8 cellular contexts compared by ENCODE assay signal in the genomic region with DNA sequence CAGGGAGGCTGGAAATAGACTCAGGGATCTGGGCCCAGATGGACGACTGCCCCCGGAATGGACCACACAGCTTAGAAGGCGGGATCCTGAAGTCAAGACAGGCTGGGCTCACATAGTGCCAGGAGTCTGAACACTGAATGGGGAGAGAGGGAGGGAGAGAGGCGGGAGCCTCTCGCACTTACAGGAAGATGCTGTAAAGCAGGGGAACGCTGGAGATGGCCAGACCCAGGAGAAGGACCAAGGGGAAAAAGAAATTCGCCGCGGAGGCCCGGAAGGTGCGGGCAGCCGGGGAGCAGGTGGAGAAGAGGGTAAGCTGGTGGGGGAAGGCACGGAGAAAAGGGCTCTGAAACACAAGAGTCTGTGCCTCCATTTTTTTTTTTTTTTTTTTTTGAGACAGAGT. TPM values are rescaled to one million over a fixed set of nuclear protein-coding genes. Genes with fewer than 3 reads are reported as not detected.
DNase-seq lines count a peak whose midpoint lies in the region; ATAC-seq and TF ChIP-seq lines count a peak whose summit lies in the region.

No MANE protein-coding gene starts in this region.

- in situ Hi-C loops in brain microvascular endothelial cell (cut with HindIII; ENCODE audit: low pct_ligation_motif_present, low sequenced_read_pairs) = no loop called here

- H3K4me3 ChIP-seq in CD8-positive, alpha-beta memory T cell (ENCODE audit: low read length) = no peak overlapping the region
- H3K4me3 ChIP-seq in Jurkat, Clone E6-1 (ENCODE audit: low read length) = peak overlapping the region; percentile 85
- H3K4me3 ChIP-seq in brain microvascular endothelial cell (ENCODE audit: low read depth, low read length) = peak overlapping the region; percentile 71

- H3K27me3 Mint-ChIP-seq in CD8-positive, alpha-beta memory T cell = peaks cover 4 to 9% of the 10 kb centered on the region in 2 donors
- no peaks in the 10 kb centered on the region for H3K27me3 Mint-ChIP-seq in natural killer cell treated with Interleukin-12 subunit alpha and Interleukin-12 subunit beta and Interleukin-15 and Interleukin-18, amount 100 ng/mL, for 72 hours

- ATAC-seq in natural killer cell treated with Interleukin-12 subunit alpha and Interleukin-12 subunit beta and Interleukin-15 and Interleukin-18, amount 100 ng/mL, for 72 hours = no peak
- ATAC-seq in GM18861 (IDR thresholded peaks at IDR 0.05; ENCODE audit: unreplicated experiment) = no peak

- H3K36me3 ChIP-seq in CD8-positive, alpha-beta memory T cell (ENCODE audit: insufficient read depth, low read length) = peaks cover 13% of the 10 kb centered on the region
- H3K36me3 ChIP-seq in brain microvascular endothelial cell (replicated peaks) = peaks cover 17% of the 10 kb centered on the region

- no peaks in the 10 kb centered on the region for H3K9me3 ChIP-seq in CD8-positive, alpha-beta memory T cell (ENCODE audit: low read length)

- no peak overlapping the region for H3K27ac ChIP-seq in CD8-positive, alpha-beta memory T cell (ENCODE audit: low read depth, low read length)
- H3K27ac ChIP-seq in brain microvascular endothelial cell = peak overlapping the region; percentile 81

- DNase-seq in CD8-positive, alpha-beta memory T cell = no peak
- DNase-seq in Jurkat, Clone E6-1 (ENCODE audit: low read depth, low spot score) = no peak
- no peak for DNase-seq in brain microvascular endothelial cell
- no peak for DNase-seq in natural killer cell treated with Interleukin-12 subunit alpha and Interleukin-12 subunit beta and Interleukin-15 and Interleukin-18, amount 100 ng/mL, for 72 hours (ENCODE audit: low spot score)
- no peak for DNase-seq in EL
- no peak for DNase-seq in stimulated activated naive CD4-positive, alpha-beta T cell treated with Interleukin-2 at 50 U/mL for 16 hours (lab: John Stamatoyannopoulos, UW)
- DNase-seq in DMS153 (lab: John Stamatoyannopoulos, UW) = no peak

- POLR2A ChIA-PET in CD8-positive, alpha-beta memory T cell (lab: Charles Lee) = interaction anchor here (0.6 to 3.6 kb wide), 4 partner anchors 24 to 228 kb away, joined by 3 to 54 read pairs (median 28); partner anchors contain the start of genes CNOT3, MBOAT7, RPS9 and TSEN34

- H3K4me1 ChIP-seq in CD8-positive, alpha-beta memory T cell (ENCODE audit: insufficient read depth, low read length) = peaks cover 62% of the 10 kb centered on the region

- TF ChIP-seq CTCF in brain microvascular endothelial cell (IDR thresholded peaks at IDR 0.05; ENCODE audit: low read depth, low read length, missing control alignments) = no peak

- H3K4me3 Mint-ChIP-seq in CD8-positive, alpha-beta memory T cell = peak overlapping the region in 6 of 7 donors; percentile 95 to 100 (median 99)
- peak overlapping the region; percentile 94 for H3K4me3 Mint-ChIP-seq in natural killer cell treated with Interleukin-12 subunit alpha and Interleukin-12 subunit beta and Interleukin-15 and Interleukin-18, amount 100 ng/mL, for 72 hours

- no peaks in the 10 kb centered on the region for H3K27me3 ChIP-seq in CD8-positive, alpha-beta memory T cell (ENCODE audit: insufficient read depth, low read length, poor library complexity, severe bottlenecking)
- no peaks in the 10 kb centered on the region for H3K27me3 ChIP-seq in brain microvascular endothelial cell (replicated peaks)

- peak overlapping the region; percentile 57 to 100 (median 98) for H3K27ac Mint-ChIP-seq in CD8-positive, alpha-beta memory T cell
- peak overlapping the region; percentile 95 to 97 for H3K27ac Mint-ChIP-seq in natural killer cell treated with Interleukin-12 subunit alpha and Interleukin-12 subunit beta and Interleukin-15 and Interleukin-18, amount 100 ng/mL, for 72 hours

- peaks cover 0 to 40% (median 5%) of the 10 kb centered on the region in 3 donors for H3K36me3 Mint-ChIP-seq in CD8-positive, alpha-beta memory T cell
- H3K36me3 Mint-ChIP-seq in natural killer cell treated with Interleukin-12 subunit alpha and Interleukin-12 subunit beta and Interleukin-15 and Interleukin-18, amount 100 ng/mL, for 72 hours = peaks cover 6% of the 10 kb centered on the region

- peaks cover 52 to 70% (median 69%) of the 10 kb centered on the region in 3 donors for H3K4me1 Mint-ChIP-seq in CD8-positive, alpha-beta memory T cell
- H3K4me1 Mint-ChIP-seq in natural killer cell treated with Interleukin-12 subunit alpha and Interleukin-12 subunit beta and Interleukin-15 and Interleukin-18, amount 100 ng/mL, for 72 hours (ENCODE audit: low read depth in 2 of 2) = peaks cover 48 to 67% of the 10 kb centered on the region in 2 donors

- H3K9me3 Mint-ChIP-seq in CD8-positive, alpha-beta memory T cell = no peaks in the 10 kb centered on the region
- H3K9me3 Mint-ChIP-seq in natural killer cell treated with Interleukin-12 subunit alpha and Interleukin-12 subunit beta and Interleukin-15 and Interleukin-18, amount 100 ng/mL, for 72 hours = no peaks in the 10 kb centered on the region

- CTCF ChIA-PET in CD8-positive, alpha-beta memory T cell (lab: Charles Lee) = interaction anchor here (0.8 to 2.1 kb wide), 2 partner anchors 24 to 71 kb away, joined by 3 to 7 read pairs; partner anchors contain the start of gene CNOT3

RNA-seq across cellular contexts. Expression of gene LENG1, which starts 1.4 kb away (rescaled TPM):
- 1 to 10 TPM; 4.8 to 6.8 TPM for total RNA-seq in CD8-positive, alpha-beta memory T cell
- 14.1 TPM for polyA plus RNA-seq in CD8-positive, alpha-beta memory T cell
- polyA plus RNA-seq in Jurkat, Clone E6-1 (2012; ENCODE audit: insufficient read depth, insufficient read length) = 18.9 TPM
- total RNA-seq in natural killer cell treated with Interleukin-12 subunit alpha and Interleukin-12 subunit beta and Interleukin-15 and Interleukin-18, amount 100 ng/mL, for 72 hours = 1 to 10 TPM; 5.0 to 7.5 TPM

RNA-seq across cellular contexts. Expression of gene TMC4, which starts 12.0 kb away (rescaled TPM):
- total RNA-seq in CD8-positive, alpha-beta memory T cell = under 1 TPM in 1 of 2 experiments, not detected in 1; 0.18 TPM
- polyA plus RNA-seq in CD8-positive, alpha-beta memory T cell = 0.38 TPM
- polyA plus RNA-seq in Jurkat, Clone E6-1 (2012; ENCODE audit: insufficient read depth, insufficient read length) = 1.9 TPM
- total RNA-seq in natural killer cell treated with Interleukin-12 subunit alpha and Interleukin-12 subunit beta and Interleukin-15 and Interleukin-18, amount 100 ng/mL, for 72 hours = 1 to 10 TPM in 1 of 2 donors, not detected in 1; 1.2 TPM

RNA-seq across cellular contexts. Expression of gene CNOT3, which starts 23.4 kb away (rescaled TPM):
- 10 to 100 TPM; 75.1 to 81.7 TPM for total RNA-seq in CD8-positive, alpha-beta memory T cell
- 14.8 TPM for polyA plus RNA-seq in CD8-positive, alpha-beta memory T cell
- 74.2 TPM for polyA plus RNA-seq in Jurkat, Clone E6-1 (2012; ENCODE audit: insufficient read depth, insufficient read length)
- total RNA-seq in natural killer cell treated with Interleukin-12 subunit alpha and Interleukin-12 subunit beta and Interleukin-15 and Interleukin-18, amount 100 ng/mL, for 72 hours = 10 to 100 TPM; 59.8 to 73.8 TPM

RNA-seq across cellular contexts. Expression of gene MBOAT7, which starts 28.4 kb away (rescaled TPM):
- 100 to 1,000 TPM in 1 of 2 experiments, 10 to 100 TPM in 1; 98.7 to 114 TPM for total RNA-seq in CD8-positive, alpha-beta memory T cell
- polyA plus RNA-seq in CD8-positive, alpha-beta memory T cell = 21.9 TPM
- polyA plus RNA-seq in Jurkat, Clone E6-1 (2012; ENCODE audit: insufficient read depth, insufficient read length) = 50.3 TPM
- total RNA-seq in natural killer cell treated with Interleukin-12 subunit alpha and Interleukin-12 subunit beta and Interleukin-15 and Interleukin-18, amount 100 ng/mL, for 72 hours = 10 to 100 TPM; 24.2 to 56.5 TPM

RNA-seq across cellular contexts. Expression of gene TSEN34, which starts 30.2 kb away (rescaled TPM):
- total RNA-seq in CD8-positive, alpha-beta memory T cell = 10 to 100 TPM; 22.4 to 24.6 TPM
- polyA plus RNA-seq in CD8-positive, alpha-beta memory T cell = 38.2 TPM
- polyA plus RNA-seq in Jurkat, Clone E6-1 (2012; ENCODE audit: insufficient read depth, insufficient read length) = 20.6 TPM
- total RNA-seq in natural killer cell treated with Interleukin-12 subunit alpha and Interleukin-12 subunit beta and Interleukin-15 and Interleukin-18, amount 100 ng/mL, for 72 hours = 10 to 100 TPM; 15.5 to 26.2 TPM
